1 cellular context compared by ENCODE assay signal in the genomic region with DNA sequence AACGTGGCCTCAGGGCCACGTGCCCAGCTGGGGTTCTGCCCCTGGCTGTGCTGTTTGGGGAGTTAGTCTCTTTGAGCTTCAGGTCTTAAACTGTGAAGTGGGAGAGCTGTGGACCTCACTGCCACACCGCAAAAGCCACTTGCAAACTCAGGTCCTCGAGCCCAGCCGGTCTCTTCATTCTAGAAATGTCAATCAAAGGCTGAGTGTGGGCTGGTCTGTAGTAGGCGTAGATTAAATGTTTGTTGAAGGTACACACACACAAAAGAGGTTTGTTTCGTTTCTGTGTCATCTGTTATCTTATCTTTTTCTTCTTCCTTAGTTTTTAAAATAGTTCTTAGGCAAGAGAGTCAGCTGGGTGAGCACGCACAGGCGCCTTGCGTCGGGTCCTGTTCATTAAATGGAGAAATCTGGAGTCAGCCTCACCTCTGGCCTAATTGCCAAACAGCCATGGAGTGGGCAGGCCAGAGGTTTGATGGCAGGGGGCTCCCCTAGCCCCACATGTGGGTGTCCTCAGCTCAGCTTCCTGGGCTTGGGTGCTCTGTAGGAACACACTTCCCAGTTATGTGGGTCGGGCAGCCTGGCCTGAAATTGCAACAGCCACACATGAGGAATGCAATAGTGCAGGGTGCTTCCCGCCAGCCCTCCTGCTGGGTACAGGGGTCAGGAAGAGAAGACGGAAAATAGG.
TF ChIP-seq lines count a peak whose summit lies in the region.

No MANE protein-coding gene starts in this region.

TF ChIP-seq in GM23338, 12 proteins besides CTCF, POLR2A, EP300 and RAD21 (continued from another document):
- TF ChIP-seq, protein P1, sequence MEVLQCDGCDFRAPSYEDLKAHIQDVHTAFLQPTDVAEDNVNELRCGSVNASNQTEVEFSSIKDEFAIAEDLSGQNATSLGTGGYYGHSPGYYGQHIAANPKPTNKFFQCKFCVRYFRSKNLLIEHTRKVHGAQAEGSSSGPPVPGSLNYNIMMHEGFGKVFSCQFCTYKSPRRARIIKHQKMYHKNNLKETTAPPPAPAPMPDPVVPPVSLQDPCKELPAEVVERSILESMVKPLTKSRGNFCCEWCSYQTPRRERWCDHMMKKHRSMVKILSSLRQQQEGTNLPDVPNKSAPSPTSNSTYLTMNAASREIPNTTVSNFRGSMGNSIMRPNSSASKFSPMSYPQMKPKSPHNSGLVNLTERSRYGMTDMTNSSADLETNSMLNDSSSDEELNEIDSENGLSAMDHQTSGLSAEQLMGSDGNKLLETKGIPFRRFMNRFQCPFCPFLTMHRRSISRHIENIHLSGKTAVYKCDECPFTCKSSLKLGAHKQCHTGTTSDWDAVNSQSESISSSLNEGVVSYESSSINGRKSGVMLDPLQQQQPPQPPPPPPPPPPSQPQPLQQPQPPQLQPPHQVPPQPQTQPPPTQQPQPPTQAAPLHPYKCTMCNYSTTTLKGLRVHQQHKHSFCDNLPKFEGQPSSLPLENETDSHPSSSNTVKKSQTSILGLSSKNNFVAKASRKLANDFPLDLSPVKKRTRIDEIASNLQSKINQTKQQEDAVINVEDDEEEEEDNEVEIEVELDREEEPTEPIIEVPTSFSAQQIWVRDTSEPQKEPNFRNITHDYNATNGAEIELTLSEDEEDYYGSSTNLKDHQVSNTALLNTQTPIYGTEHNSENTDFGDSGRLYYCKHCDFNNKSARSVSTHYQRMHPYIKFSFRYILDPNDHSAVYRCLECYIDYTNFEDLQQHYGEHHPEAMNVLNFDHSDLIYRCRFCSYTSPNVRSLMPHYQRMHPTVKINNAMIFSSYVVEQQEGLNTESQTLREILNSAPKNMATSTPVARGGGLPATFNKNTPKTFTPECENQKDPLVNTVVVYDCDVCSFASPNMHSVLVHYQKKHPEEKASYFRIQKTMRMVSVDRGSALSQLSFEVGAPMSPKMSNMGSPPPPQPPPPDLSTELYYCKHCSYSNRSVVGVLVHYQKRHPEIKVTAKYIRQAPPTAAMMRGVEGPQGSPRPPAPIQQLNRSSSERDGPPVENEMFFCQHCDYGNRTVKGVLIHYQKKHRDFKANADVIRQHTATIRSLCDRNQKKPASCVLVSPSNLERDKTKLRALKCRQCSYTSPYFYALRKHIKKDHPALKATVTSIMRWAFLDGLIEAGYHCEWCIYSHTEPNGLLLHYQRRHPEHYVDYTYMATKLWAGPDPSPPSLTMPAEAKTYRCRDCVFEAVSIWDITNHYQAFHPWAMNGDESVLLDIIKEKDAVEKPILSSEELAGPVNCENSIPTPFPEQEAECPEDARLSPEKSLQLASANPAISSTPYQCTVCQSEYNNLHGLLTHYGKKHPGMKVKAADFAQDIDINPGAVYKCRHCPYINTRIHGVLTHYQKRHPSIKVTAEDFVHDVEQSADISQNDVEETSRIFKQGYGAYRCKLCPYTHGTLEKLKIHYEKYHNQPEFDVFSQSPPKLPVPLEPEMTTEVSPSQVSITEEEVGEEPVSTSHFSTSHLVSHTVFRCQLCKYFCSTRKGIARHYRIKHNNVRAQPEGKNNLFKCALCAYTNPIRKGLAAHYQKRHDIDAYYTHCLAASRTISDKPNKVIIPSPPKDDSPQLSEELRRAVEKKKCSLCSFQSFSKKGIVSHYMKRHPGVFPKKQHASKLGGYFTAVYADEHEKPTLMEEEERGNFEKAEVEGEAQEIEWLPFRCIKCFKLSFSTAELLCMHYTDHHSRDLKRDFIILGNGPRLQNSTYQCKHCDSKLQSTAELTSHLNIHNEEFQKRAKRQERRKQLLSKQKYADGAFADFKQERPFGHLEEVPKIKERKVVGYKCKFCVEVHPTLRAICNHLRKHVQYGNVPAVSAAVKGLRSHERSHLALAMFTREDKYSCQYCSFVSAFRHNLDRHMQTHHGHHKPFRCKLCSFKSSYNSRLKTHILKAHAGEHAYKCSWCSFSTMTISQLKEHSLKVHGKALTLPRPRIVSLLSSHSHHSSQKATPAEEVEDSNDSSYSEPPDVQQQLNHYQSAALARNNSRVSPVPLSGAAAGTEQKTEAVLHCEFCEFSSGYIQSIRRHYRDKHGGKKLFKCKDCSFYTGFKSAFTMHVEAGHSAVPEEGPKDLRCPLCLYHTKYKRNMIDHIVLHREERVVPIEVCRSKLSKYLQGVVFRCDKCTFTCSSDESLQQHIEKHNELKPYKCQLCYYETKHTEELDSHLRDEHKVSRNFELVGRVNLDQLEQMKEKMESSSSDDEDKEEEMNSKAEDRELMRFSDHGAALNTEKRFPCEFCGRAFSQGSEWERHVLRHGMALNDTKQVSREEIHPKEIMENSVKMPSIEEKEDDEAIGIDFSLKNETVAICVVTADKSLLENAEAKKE (CRISPR knock-in tag; IDR thresholded peaks at IDR 0.05): no peak
- TF ChIP-seq JUNB (IDR thresholded peaks at IDR 0.05; ENCODE audit: unreplicated experiment) (no peak), CREB1 (CRISPR knock-in tag; IDR thresholded peaks at IDR 0.05; ENCODE audit: low read depth) (no peak), EZH2 (IDR thresholded peaks at IDR 0.05; ENCODE audit: low read depth, unreplicated experiment) (no peak), NANOG (IDR thresholded peaks at IDR 0.05; ENCODE audit: borderline replicate concordance) (no peak), STAT1 (IDR thresholded peaks at IDR 0.05; ENCODE audit: unreplicated experiment) (no peak), ZNF114 (CRISPR knock-in tag; IDR thresholded peaks at IDR 0.05) (no peak), POLR2AphosphoS5 (IDR thresholded peaks at IDR 0.05; ENCODE audit: low read depth) (no peak), ZNF331 (CRISPR knock-in tag; IDR thresholded peaks at IDR 0.05; ENCODE audit: low read depth) (no peak)
- TF ChIP-seq, protein P2, sequence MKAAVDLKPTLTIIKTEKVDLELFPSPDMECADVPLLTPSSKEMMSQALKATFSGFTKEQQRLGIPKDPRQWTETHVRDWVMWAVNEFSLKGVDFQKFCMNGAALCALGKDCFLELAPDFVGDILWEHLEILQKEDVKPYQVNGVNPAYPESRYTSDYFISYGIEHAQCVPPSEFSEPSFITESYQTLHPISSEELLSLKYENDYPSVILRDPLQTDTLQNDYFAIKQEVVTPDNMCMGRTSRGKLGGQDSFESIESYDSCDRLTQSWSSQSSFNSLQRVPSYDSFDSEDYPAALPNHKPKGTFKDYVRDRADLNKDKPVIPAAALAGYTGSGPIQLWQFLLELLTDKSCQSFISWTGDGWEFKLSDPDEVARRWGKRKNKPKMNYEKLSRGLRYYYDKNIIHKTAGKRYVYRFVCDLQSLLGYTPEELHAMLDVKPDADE (IDR thresholded peaks at IDR 0.05): no peak
- TF ChIP-seq, protein P3, sequence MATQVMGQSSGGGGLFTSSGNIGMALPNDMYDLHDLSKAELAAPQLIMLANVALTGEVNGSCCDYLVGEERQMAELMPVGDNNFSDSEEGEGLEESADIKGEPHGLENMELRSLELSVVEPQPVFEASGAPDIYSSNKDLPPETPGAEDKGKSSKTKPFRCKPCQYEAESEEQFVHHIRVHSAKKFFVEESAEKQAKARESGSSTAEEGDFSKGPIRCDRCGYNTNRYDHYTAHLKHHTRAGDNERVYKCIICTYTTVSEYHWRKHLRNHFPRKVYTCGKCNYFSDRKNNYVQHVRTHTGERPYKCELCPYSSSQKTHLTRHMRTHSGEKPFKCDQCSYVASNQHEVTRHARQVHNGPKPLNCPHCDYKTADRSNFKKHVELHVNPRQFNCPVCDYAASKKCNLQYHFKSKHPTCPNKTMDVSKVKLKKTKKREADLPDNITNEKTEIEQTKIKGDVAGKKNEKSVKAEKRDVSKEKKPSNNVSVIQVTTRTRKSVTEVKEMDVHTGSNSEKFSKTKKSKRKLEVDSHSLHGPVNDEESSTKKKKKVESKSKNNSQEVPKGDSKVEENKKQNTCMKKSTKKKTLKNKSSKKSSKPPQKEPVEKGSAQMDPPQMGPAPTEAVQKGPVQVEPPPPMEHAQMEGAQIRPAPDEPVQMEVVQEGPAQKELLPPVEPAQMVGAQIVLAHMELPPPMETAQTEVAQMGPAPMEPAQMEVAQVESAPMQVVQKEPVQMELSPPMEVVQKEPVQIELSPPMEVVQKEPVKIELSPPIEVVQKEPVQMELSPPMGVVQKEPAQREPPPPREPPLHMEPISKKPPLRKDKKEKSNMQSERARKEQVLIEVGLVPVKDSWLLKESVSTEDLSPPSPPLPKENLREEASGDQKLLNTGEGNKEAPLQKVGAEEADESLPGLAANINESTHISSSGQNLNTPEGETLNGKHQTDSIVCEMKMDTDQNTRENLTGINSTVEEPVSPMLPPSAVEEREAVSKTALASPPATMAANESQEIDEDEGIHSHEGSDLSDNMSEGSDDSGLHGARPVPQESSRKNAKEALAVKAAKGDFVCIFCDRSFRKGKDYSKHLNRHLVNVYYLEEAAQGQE (IDR thresholded peaks at IDR 0.05; ENCODE audit: unreplicated experiment): no peak
TF ChIP-seq in GM23338: peak in this region for 0.
